ENCODE assay signal across 1 cellular context in genomic region chr1:231335663-231336602, GRCh38.
TF ChIP-seq lines count a peak whose summit lies in the region.

No MANE protein-coding gene starts in this region.

TF ChIP-seq in HEK293, 187 proteins besides CTCF, POLR2A, EP300 and RAD21 (continued from another document):
- TF ChIP-seq ZNF16 (tag by site-specific recombination; IDR thresholded peaks at IDR 0.05; ENCODE audit: low read depth): no peak
- no peak for TF ChIP-seq ZNF561 (tag by site-specific recombination; IDR thresholded peaks at IDR 0.05; ENCODE audit: borderline replicate concordance)
- TF ChIP-seq ZNF707 (tag by site-specific recombination; IDR thresholded peaks at IDR 0.05): no peak
- TF ChIP-seq, protein P1, sequence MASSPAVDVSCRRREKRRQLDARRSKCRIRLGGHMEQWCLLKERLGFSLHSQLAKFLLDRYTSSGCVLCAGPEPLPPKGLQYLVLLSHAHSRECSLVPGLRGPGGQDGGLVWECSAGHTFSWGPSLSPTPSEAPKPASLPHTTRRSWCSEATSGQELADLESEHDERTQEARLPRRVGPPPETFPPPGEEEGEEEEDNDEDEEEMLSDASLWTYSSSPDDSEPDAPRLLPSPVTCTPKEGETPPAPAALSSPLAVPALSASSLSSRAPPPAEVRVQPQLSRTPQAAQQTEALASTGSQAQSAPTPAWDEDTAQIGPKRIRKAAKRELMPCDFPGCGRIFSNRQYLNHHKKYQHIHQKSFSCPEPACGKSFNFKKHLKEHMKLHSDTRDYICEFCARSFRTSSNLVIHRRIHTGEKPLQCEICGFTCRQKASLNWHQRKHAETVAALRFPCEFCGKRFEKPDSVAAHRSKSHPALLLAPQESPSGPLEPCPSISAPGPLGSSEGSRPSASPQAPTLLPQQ (tag by site-specific recombination; IDR thresholded peaks at IDR 0.05): 0 out of 2 replicates have a peak, but pooled peaks have one; percentile 10
- TF ChIP-seq ZBTB20 (tag by site-specific recombination; IDR thresholded peaks at IDR 0.05): peak; percentile 96
- no peak for TF ChIP-seq ZNF175 (tag by site-specific recombination; IDR thresholded peaks at IDR 0.05)
- TF ChIP-seq OVOL3 (tag by site-specific recombination; IDR thresholded peaks at IDR 0.05): no peak
- peak; percentile 72 for TF ChIP-seq ZNF600 (tag by site-specific recombination; IDR thresholded peaks at IDR 0.05)
- TF ChIP-seq ZSCAN4 (tag by site-specific recombination; IDR thresholded peaks at IDR 0.05): no peak
- TF ChIP-seq ZNF350 (tag by site-specific recombination; IDR thresholded peaks at IDR 0.05): no peak
- no peak for TF ChIP-seq ZEB2 (tag by site-specific recombination; IDR thresholded peaks at IDR 0.05)
- TF ChIP-seq, protein P2, sequence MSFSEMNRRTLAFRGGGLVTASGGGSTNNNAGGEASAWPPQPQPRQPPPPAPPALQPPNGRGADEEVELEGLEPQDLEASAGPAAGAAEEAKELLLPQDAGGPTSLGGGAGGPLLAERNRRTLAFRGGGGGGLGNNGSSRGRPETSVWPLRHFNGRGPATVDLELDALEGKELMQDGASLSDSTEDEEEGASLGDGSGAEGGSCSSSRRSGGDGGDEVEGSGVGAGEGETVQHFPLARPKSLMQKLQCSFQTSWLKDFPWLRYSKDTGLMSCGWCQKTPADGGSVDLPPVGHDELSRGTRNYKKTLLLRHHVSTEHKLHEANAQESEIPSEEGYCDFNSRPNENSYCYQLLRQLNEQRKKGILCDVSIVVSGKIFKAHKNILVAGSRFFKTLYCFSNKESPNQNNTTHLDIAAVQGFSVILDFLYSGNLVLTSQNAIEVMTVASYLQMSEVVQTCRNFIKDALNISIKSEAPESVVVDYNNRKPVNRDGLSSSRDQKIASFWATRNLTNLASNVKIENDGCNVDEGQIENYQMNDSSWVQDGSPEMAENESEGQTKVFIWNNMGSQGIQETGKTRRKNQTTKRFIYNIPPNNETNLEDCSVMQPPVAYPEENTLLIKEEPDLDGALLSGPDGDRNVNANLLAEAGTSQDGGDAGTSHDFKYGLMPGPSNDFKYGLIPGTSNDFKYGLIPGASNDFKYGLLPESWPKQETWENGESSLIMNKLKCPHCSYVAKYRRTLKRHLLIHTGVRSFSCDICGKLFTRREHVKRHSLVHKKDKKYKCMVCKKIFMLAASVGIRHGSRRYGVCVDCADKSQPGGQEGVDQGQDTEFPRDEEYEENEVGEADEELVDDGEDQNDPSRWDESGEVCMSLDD (tag by site-specific recombination; IDR thresholded peaks at IDR 0.05): no peak
- TF ChIP-seq, protein P3, sequence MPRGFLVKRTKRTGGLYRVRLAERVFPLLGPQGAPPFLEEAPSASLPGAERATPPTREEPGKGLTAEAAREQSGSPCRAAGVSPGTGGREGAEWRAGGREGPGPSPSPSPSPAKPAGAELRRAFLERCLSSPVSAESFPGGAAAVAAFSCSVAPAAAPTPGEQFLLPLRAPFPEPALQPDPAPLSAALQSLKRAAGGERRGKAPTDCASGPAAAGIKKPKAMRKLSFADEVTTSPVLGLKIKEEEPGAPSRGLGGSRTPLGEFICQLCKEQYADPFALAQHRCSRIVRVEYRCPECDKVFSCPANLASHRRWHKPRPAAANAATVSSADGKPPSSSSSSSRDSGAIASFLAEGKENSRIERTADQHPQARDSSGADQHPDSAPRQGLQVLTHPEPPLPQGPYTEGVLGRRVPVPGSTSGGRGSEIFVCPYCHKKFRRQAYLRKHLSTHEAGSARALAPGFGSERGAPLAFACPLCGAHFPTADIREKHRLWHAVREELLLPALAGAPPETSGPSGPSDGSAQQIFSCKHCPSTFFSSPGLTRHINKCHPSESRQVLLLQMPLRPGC (tag by site-specific recombination; IDR thresholded peaks at IDR 0.05): no peak
- TF ChIP-seq ZNF660 (tag by site-specific recombination; IDR thresholded peaks at IDR 0.05): peak; percentile 51; the same call in 1 of the 2 replicates
- TF ChIP-seq ZFP37 (tag by site-specific recombination; IDR thresholded peaks at IDR 0.05): peak; percentile 26; the same call in 1 of the 2 replicates
- TF ChIP-seq ZSCAN30 (tag by site-specific recombination; IDR thresholded peaks at IDR 0.05): no peak
